8 cellular contexts compared by ENCODE assay signal in genomic region chr11:47407746-47408590, GRCh38. TPM values are rescaled to one million over a fixed set of nuclear protein-coding genes. Genes with fewer than 3 reads are reported as not detected.
DNase-seq lines count a peak whose midpoint lies in the region; ATAC-seq and TF ChIP-seq lines count a peak whose summit lies in the region.

Gene SLC39A13, plus strand, starts transcription at chr11:47408590. Its CDS starts 1,505 bp downstream, at chr11:47410095.

- H3K27me3 ChIP-seq in PC-9 (ENCODE audit: insufficient read depth, low read depth) (no peaks in the 10 kb centered on the region), mucosa of stomach (ENCODE audit: control insufficient read depth, insufficient read depth, low read length) (no peaks in the 10 kb centered on the region)

- H3K36me3 ChIP-seq in PC-9 (ENCODE audit: low read depth) (no peaks in the 10 kb centered on the region), mucosa of stomach (ENCODE audit: control insufficient read depth, insufficient read depth, low read length) (no peaks in the 10 kb centered on the region)

- H3K4me2 ChIP-seq in PC-9 = peak within 1 kb of the TSS; percentile 94

- no peaks in the 10 kb centered on the region for H3K79me2 ChIP-seq in PC-9 (ENCODE audit: low read depth)

- H3F3A ChIP-seq in PC-9 (ENCODE audit: insufficient read depth, low read depth) = peaks cover 34% of the 10 kb centered on the region

- intact Hi-C loops in PC-9 (cut with micrococcal nuclease; ENCODE audit: unreplicated experiment) = loop anchor here (1.0 to 5.0 kb wide), 6 partner anchors 18 to 231 kb away; partner anchors contain the start of genes ARFGAP2, NR1H3, PSMC3 and PTPMT1

- no peaks in the 10 kb centered on the region for H3K9me2 ChIP-seq in PC-9 (ENCODE audit: insufficient read depth)

- BruUV-seq in PC-9 (replicated peaks; lab: Mats Ljungman, UMichigan) = TSS peak; percentile 86

- peak; percentile 78 for ATAC-seq in GM21717 (IDR thresholded peaks at IDR 0.05; ENCODE audit: unreplicated experiment)

- H4K20me1 ChIP-seq in PC-9 (ENCODE audit: insufficient read depth) = no peaks in the 10 kb centered on the region; the same call in 1 of the 2 replicates

- H3K9ac ChIP-seq in mucosa of stomach (ENCODE audit: low read length) = peak within 1 kb of the TSS; percentile 78

- H3K9me3 ChIP-seq in PC-9 (ENCODE audit: insufficient read depth, low read depth) = no peaks in the 10 kb centered on the region
- no peaks in the 10 kb centered on the region for H3K9me3 ChIP-seq in mucosa of stomach (ENCODE audit: control insufficient read depth, low read length)

- peak within 1 kb of the TSS; percentile 93 for H2AFZ ChIP-seq in PC-9

- TF ChIP-seq CTCF in PC-9 (conservative IDR thresholded peaks at IDR 0.05) (peak; percentile 81), epithelial cell of proximal tubule (conservative IDR thresholded peaks at IDR 0.05; ENCODE audit: low read depth, low read length) (peak; percentile 72)

- CTCF ChIA-PET in PC-9 (lab: Charles Lee) = interaction anchor here (0.6 kb wide), 1 partner anchor 274 kb away, joined by 4 read pairs; no protein-coding TSS in a partner anchor

- peak within 1 kb of the TSS; percentile 79 for H3K27ac ChIP-seq in PC-9

- H3K4me1 ChIP-seq in PC-9 (replicated peaks; ENCODE audit: insufficient read depth) (peaks cover 28% of the 10 kb centered on the region), mucosa of stomach (ENCODE audit: control insufficient read depth, insufficient read depth, low read length) (peaks cover 31% of the 10 kb centered on the region)

- POLR2A ChIA-PET in PC-9 (lab: Charles Lee; ENCODE audit: unreplicated experiment) = interaction anchor here (0.6 kb wide), 1 partner anchor 49 kb away, joined by 3 read pairs; no protein-coding TSS in a partner anchor

- H3K4me3 ChIP-seq in Jurkat, Clone E6-1 (ENCODE audit: low read length) = peak within 1 kb of the TSS; percentile 82
- peak within 1 kb of the TSS; percentile 90 for H3K4me3 ChIP-seq in PC-9
- peak within 1 kb of the TSS; percentile 96 for H3K4me3 ChIP-seq in epithelial cell of proximal tubule (ENCODE audit: low read depth, low read length)
- H3K4me3 ChIP-seq in mucosa of stomach (ENCODE audit: low read length) = peak within 1 kb of the TSS; percentile 65

- DNase-seq in DMS53 treated with DMSO at 0.1 percent for 48 hours (lab: John Stamatoyannopoulos, UW; ENCODE audit: unreplicated experiment) (peak; percentile 76), PC-9 (peak; percentile 86 to 99), epithelial cell of proximal tubule (ENCODE audit: low read depth) (peak; percentile 43)
- peak; percentile 79 for DNase-seq in Jurkat, Clone E6-1 (ENCODE audit: low read depth, low spot score)
- peak; percentile 95 for DNase-seq in activated T-cell treated with anti-CD3 and anti-CD28 coated beads, Interleukin-2, amount 50 U/mL, for 1 hour
- DNase-seq in stimulated activated CD8-positive, alpha-beta memory T cell treated with anti-CD3 and anti-CD28 coated beads, Interleukin-4, amount 100 ng/mL, for 48 hours = peak; percentile 94

RNA-seq across cellular contexts. Expression of gene SLC39A13, which starts in this region (rescaled TPM):
- 21.0 TPM for polyA plus RNA-seq in Jurkat, Clone E6-1 (2012; ENCODE audit: insufficient read depth, insufficient read length)
- total RNA-seq in PC-9 (2021) = 28.8 and 32.3 TPM in 2 replicates
- total RNA-seq in epithelial cell of proximal tubule = 64.5 and 73.5 TPM in 2 replicates

Comparison
In these comparisons a context has a peak if more than half of its experiments do, and no peak if none do; other contexts are left out.
1. Peak in every context shown above with its lines: DNase-seq, ATAC-seq, H3K4me3 ChIP-seq and H3K27ac ChIP-seq.
2. DNase-seq: peak in every context shown above with its lines; median percentile 95 in activated T-cell treated with anti-CD3 and anti-CD28 coated beads, Interleukin-2, amount 50 U/mL, for 1 hour; 94 in stimulated activated CD8-positive, alpha-beta memory T cell treated with anti-CD3 and anti-CD28 coated beads, Interleukin-4, amount 100 ng/mL, for 48 hours; 92 in PC-9; 79 in Jurkat, Clone E6-1; 76 in DMS53 treated with DMSO at 0.1 percent for 48 hours; 43 in epithelial cell of proximal tubule.